In genomic region chr6:52551483-52552277, GRCh38 we compare ENCODE assay signal across 8 cellular contexts. TPM values are rescaled to one million over a fixed set of nuclear protein-coding genes. Genes with fewer than 3 reads are reported as not detected.
DNase-seq lines count a peak whose midpoint lies in the region; ATAC-seq and TF ChIP-seq lines count a peak whose summit lies in the region.

No MANE protein-coding gene starts in this region.

- no peaks in the 10 kb centered on the region for H3K9me2 ChIP-seq in Karpas-422 (replicated peaks; ENCODE audit: insufficient read depth, low read length)

- no peak overlapping the region for H3K27ac Mint-ChIP-seq in natural killer cell treated with Interleukin-12 subunit alpha and Interleukin-12 subunit beta and Interleukin-15 and Interleukin-18, amount 100 ng/mL, for 72 hours

- no peaks in the 10 kb centered on the region for H3K9me3 ChIP-seq in Karpas-422 (ENCODE audit: low read length)
- no peaks in the 10 kb centered on the region for H3K9me3 ChIP-seq in psoas muscle

- H3K27ac ChIP-seq in 22Rv1 (peak overlapping the region; percentile 23; the same call in 1 of the 2 replicates), Karpas-422 (ENCODE audit: low read length) (peak overlapping the region; percentile 96), psoas muscle (peak overlapping the region; percentile 50)

- no peaks in the 10 kb centered on the region for H3K27me3 ChIP-seq in Karpas-422 (ENCODE audit: low read length)
- no peaks in the 10 kb centered on the region for H3K27me3 ChIP-seq in psoas muscle (ENCODE audit: insufficient read depth in 3 of 3, low read length in 2 of 3)

- H3K4me1 Mint-ChIP-seq in natural killer cell treated with Interleukin-12 subunit alpha and Interleukin-12 subunit beta and Interleukin-15 and Interleukin-18, amount 100 ng/mL, for 72 hours (ENCODE audit: low read depth in 2 of 2) = peaks cover 41 to 45% of the 10 kb centered on the region in 2 donors

- H3K79me2 ChIP-seq in Karpas-422 (ENCODE audit: low read length) = peaks cover 68% of the 10 kb centered on the region

- no peak overlapping the region for H2AFZ ChIP-seq in Karpas-422 (ENCODE audit: low read length)

- H3K9me3 Mint-ChIP-seq in natural killer cell treated with Interleukin-12 subunit alpha and Interleukin-12 subunit beta and Interleukin-15 and Interleukin-18, amount 100 ng/mL, for 72 hours = no peaks in the 10 kb centered on the region

- 0 out of 2 replicates have a peak, but pooled peaks cover 4% of the 10 kb centered on the region for H4K20me1 ChIP-seq in Karpas-422 (ENCODE audit: insufficient read depth, low read depth, low read length)

- H3K36me3 Mint-ChIP-seq in natural killer cell treated with Interleukin-12 subunit alpha and Interleukin-12 subunit beta and Interleukin-15 and Interleukin-18, amount 100 ng/mL, for 72 hours = no peaks in the 10 kb centered on the region

- WGBS in psoas muscle, 3 donors = 14 to 22% (median 17%) methylated on average over 13 of the region's 13 CpGs

- DNase-seq in Karpas-422 (no peak), SK-MEL-5 (ENCODE audit: low read depth, low spot score) (peak; percentile 56), glomerular visceral epithelial cell (ENCODE audit: extremely low spot score) (peak; percentile 91), psoas muscle (peak; percentile 53 to 79)
- no peak for DNase-seq in natural killer cell treated with Interleukin-12 subunit alpha and Interleukin-12 subunit beta and Interleukin-15 and Interleukin-18, amount 100 ng/mL, for 72 hours (ENCODE audit: low spot score)

- in situ Hi-C loops in SK-MEL-5 (cut with HindIII; ENCODE audit: low pct_unique_long_range_greater_than_20kb, low sequenced_read_pairs) = no loop called here

- peak overlapping the region; percentile 57 for H3K9ac ChIP-seq in Karpas-422 (ENCODE audit: low read length)

- no peaks in the 10 kb centered on the region for H3K36me3 ChIP-seq in Karpas-422 (ENCODE audit: insufficient read depth, low read length)
- no peaks in the 10 kb centered on the region for H3K36me3 ChIP-seq in psoas muscle (ENCODE audit: insufficient read depth in 1 of 2, low read depth in 1 of 2)

- H3K4me1 ChIP-seq in Karpas-422 (ENCODE audit: low read length) (peaks cover 81% of the 10 kb centered on the region), psoas muscle (peaks cover 33% of the 10 kb centered on the region)

- H3K4me3 ChIP-seq in Karpas-422 (ENCODE audit: low read length) (peak overlapping the region; percentile 29; the same call in 1 of the 2 replicates), psoas muscle (peak overlapping the region; percentile 35)

- intact Hi-C loops in psoas muscle (cut with DNase I) = no loop called here

- peak; percentile 88 to 98 (median 92) for ATAC-seq in psoas muscle
- ATAC-seq in natural killer cell treated with Interleukin-12 subunit alpha and Interleukin-12 subunit beta and Interleukin-15 and Interleukin-18, amount 100 ng/mL, for 72 hours = no peak
- no peak for ATAC-seq in GM21825 (IDR thresholded peaks at IDR 0.05; ENCODE audit: unreplicated experiment)
- ATAC-seq in HG03521 (IDR thresholded peaks at IDR 0.05; ENCODE audit: unreplicated experiment) = no peak

- TF ChIP-seq CTCF in 22Rv1 (IDR thresholded peaks at IDR 0.05) (no peak), psoas muscle (IDR thresholded peaks at IDR 0.05) (no peak)

- H3K4me2 ChIP-seq in Karpas-422 (ENCODE audit: low read depth, low read length, poor library complexity, severe bottlenecking) = peak overlapping the region; percentile 72

- no peak overlapping the region for H3K4me3 Mint-ChIP-seq in natural killer cell treated with Interleukin-12 subunit alpha and Interleukin-12 subunit beta and Interleukin-15 and Interleukin-18, amount 100 ng/mL, for 72 hours

- no peaks in the 10 kb centered on the region for H3K27me3 Mint-ChIP-seq in natural killer cell treated with Interleukin-12 subunit alpha and Interleukin-12 subunit beta and Interleukin-15 and Interleukin-18, amount 100 ng/mL, for 72 hours

RNA-seq across cellular contexts. Expression of gene TRAM2, which starts 25.2 kb away (rescaled TPM):
- total RNA-seq in Karpas-422 (2014; rRNA removed; shearing (Covaris generic); ENCODE audit: low replicate concordance) = 19.3 and 24.1 TPM in 2 replicates
- total RNA-seq in SK-MEL-5 (2014; rRNA removed; shearing (Covaris generic)) = 11.4 and 11.5 TPM in 2 replicates
- 12.0 and 20.2 TPM in 2 replicates for polyA plus RNA-seq in SK-MEL-5 (2015; cell fraction: cytosol; rRNA removed)
- 11.4 and 15.3 TPM in 2 replicates for polyA plus RNA-seq in SK-MEL-5 (2015; cell fraction: nucleus; rRNA removed)
- total RNA-seq in psoas muscle = 1 to 10 TPM; 3.4 to 5.7 (median 4.5) TPM
- polyA plus RNA-seq in psoas muscle = 1 to 10 TPM; 2.1 to 4.5 (median 3.0) TPM
- total RNA-seq in natural killer cell treated with Interleukin-12 subunit alpha and Interleukin-12 subunit beta and Interleukin-15 and Interleukin-18, amount 100 ng/mL, for 72 hours = 1 to 10 TPM; 2.5 to 9.0 TPM

Comparison
In these comparisons a context has a peak if more than half of its experiments do, and no peak if none do; other contexts are left out.
1. H3K27ac ChIP-seq: peak in every context shown above with its lines; median percentile 96 in Karpas-422; 50 in psoas muscle; 23 in 22Rv1.
2. DNase-seq: peak in SK-MEL-5 (single experiment), glomerular visceral epithelial cell (single experiment) and psoas muscle (2 of 2); none in Karpas-422 (single experiment) and natural killer cell treated with Interleukin-12 subunit alpha and Interleukin-12 subunit beta and Interleukin-15 and Interleukin-18, amount 100 ng/mL, for 72 hours (single experiment).
3. ATAC-seq: peak in psoas muscle (4 of 4); none in natural killer cell treated with Interleukin-12 subunit alpha and Interleukin-12 subunit beta and Interleukin-15 and Interleukin-18, amount 100 ng/mL, for 72 hours (0 of 2), GM21825 (single experiment) and HG03521 (single experiment).